Comparison of ENCODE assay signal across 8 cellular contexts in genomic region chr14:102544745-102545460, GRCh38. TPM values are rescaled to one million over a fixed set of nuclear protein-coding genes. Genes with fewer than 3 reads are reported as not detected.
DNase-seq lines count a peak whose midpoint lies in the region; ATAC-seq and TF ChIP-seq lines count a peak whose summit lies in the region.

No MANE protein-coding gene starts in this region.

- H3K4me1 Mint-ChIP-seq in activated CD8-positive, alpha-beta memory T cell treated with anti-CD3 and anti-CD28 coated beads, Interleukin-2, amount 10 ng/mL, durations not matched to agents 7 days and 5 days = peaks cover 3% of the 10 kb centered on the region
- peaks cover 2% of the 10 kb centered on the region for H3K4me1 Mint-ChIP-seq in activated CD8-positive, alpha-beta T cell treated with anti-CD3 and anti-CD28 coated beads for 36 hours (ENCODE audit: low read depth)
- peaks cover 10% of the 10 kb centered on the region for H3K4me1 Mint-ChIP-seq in stimulated activated naive CD8-positive, alpha-beta T cell treated with anti-CD3 and anti-CD28 coated beads, Interleukin-15, amount 100 ng/mL, for 72 hours

- no peak overlapping the region for H3K27ac Mint-ChIP-seq in activated CD8-positive, alpha-beta memory T cell treated with anti-CD3 and anti-CD28 coated beads, Interleukin-2, amount 10 ng/mL, durations not matched to agents 7 days and 5 days
- H3K27ac Mint-ChIP-seq in activated CD8-positive, alpha-beta T cell treated with anti-CD3 and anti-CD28 coated beads for 36 hours = no peak overlapping the region
- H3K27ac Mint-ChIP-seq in stimulated activated naive CD8-positive, alpha-beta T cell treated with anti-CD3 and anti-CD28 coated beads, Interleukin-15, amount 100 ng/mL, for 72 hours = peak overlapping the region in 1 of 2 donors; percentile 67

- 7% methylated on average over 66 of the region's 66 CpGs for WGBS in right cardiac atrium

- CTCF ChIA-PET in activated CD8-positive, alpha-beta memory T cell treated with anti-CD3 and anti-CD28 coated beads, Interleukin-2, amount 10 ng/mL, durations not matched to agents 7 days and 5 days (lab: Charles Lee) = interaction anchor here (1.0 kb wide), 1 partner anchor 21 kb away, joined by 4 read pairs; no protein-coding TSS in a partner anchor
- CTCF ChIA-PET in activated CD8-positive, alpha-beta T cell treated with anti-CD3 and anti-CD28 coated beads for 36 hours (lab: Charles Lee) = interaction anchor here (1.3 kb wide), 1 partner anchor 22 kb away, joined by 3 read pairs; no protein-coding TSS in a partner anchor

- H3K9me3 Mint-ChIP-seq in activated CD8-positive, alpha-beta memory T cell treated with anti-CD3 and anti-CD28 coated beads, Interleukin-2, amount 10 ng/mL, durations not matched to agents 7 days and 5 days (ENCODE audit: low read depth) = no peaks in the 10 kb centered on the region
- H3K9me3 Mint-ChIP-seq in activated CD8-positive, alpha-beta T cell treated with anti-CD3 and anti-CD28 coated beads for 36 hours = no peaks in the 10 kb centered on the region
- H3K9me3 Mint-ChIP-seq in stimulated activated naive CD8-positive, alpha-beta T cell treated with anti-CD3 and anti-CD28 coated beads, Interleukin-15, amount 100 ng/mL, for 72 hours = no peaks in the 10 kb centered on the region

- no peak overlapping the region for H3K27ac ChIP-seq in right cardiac atrium (ENCODE audit: low read length)

- H3K36me3 Mint-ChIP-seq in activated CD8-positive, alpha-beta memory T cell treated with anti-CD3 and anti-CD28 coated beads, Interleukin-2, amount 10 ng/mL, durations not matched to agents 7 days and 5 days = no peaks in the 10 kb centered on the region
- no peaks in the 10 kb centered on the region for H3K36me3 Mint-ChIP-seq in activated CD8-positive, alpha-beta T cell treated with anti-CD3 and anti-CD28 coated beads for 36 hours (ENCODE audit: low read depth)

- intact Hi-C loops in activated CD8-positive, alpha-beta T cell treated with anti-CD3 and anti-CD28 coated beads for 36 hours (cut with micrococcal nuclease) = no loop called here
- intact Hi-C loops in right cardiac atrium (cut with DNase I) = no loop called here

- peak; percentile 49 for DNase-seq in activated CD8-positive, alpha-beta memory T cell treated with anti-CD3 and anti-CD28 coated beads, Interleukin-2, amount 10 ng/mL, durations not matched to agents 7 days and 5 days
- no peak for DNase-seq in activated CD8-positive, alpha-beta memory T cell treated with anti-CD3 and anti-CD28 coated beads, Interleukin-2, amount 50 U/mL, for 4 hours
- DNase-seq in activated CD8-positive, alpha-beta T cell treated with anti-CD3 and anti-CD28 coated beads for 36 hours = peak; percentile 37
- peak; percentile 46 to 69 (median 66) for DNase-seq in right cardiac atrium
- peak in 1 of 2 donors; percentile 23 for DNase-seq in stimulated activated naive CD8-positive, alpha-beta T cell treated with anti-CD3 and anti-CD28 coated beads, Interleukin-15, amount 100 ng/mL, for 72 hours
- no peak for DNase-seq in GM10266 (ENCODE audit: extremely low spot score)

- ATAC-seq in activated CD8-positive, alpha-beta memory T cell treated with anti-CD3 and anti-CD28 coated beads, Interleukin-2, amount 10 ng/mL, durations not matched to agents 7 days and 5 days = peak; percentile 79
- ATAC-seq in activated CD8-positive, alpha-beta T cell treated with anti-CD3 and anti-CD28 coated beads for 36 hours = peak; percentile 69
- ATAC-seq in right cardiac atrium (peak; percentile 17 to 47), HG03135 (IDR thresholded peaks at IDR 0.05; ENCODE audit: unreplicated experiment) (no peak), HG02642 (IDR thresholded peaks at IDR 0.05; ENCODE audit: poor library complexity, unreplicated experiment) (no peak)
- ATAC-seq in stimulated activated naive CD8-positive, alpha-beta T cell treated with anti-CD3 and anti-CD28 coated beads, Interleukin-15, amount 100 ng/mL, for 72 hours = peak; percentile 67

- peak overlapping the region; percentile 21 for H3K4me3 ChIP-seq in right cardiac atrium (ENCODE audit: low read length)

- TF ChIP-seq CTCF in activated CD8-positive, alpha-beta T cell treated with anti-CD3 and anti-CD28 coated beads for 36 hours (IDR thresholded peaks at IDR 0.05) = no peak
- no peak for TF ChIP-seq CTCF in GM10266 (IDR thresholded peaks at IDR 0.05; ENCODE audit: control insufficient read depth, insufficient read depth, low read depth, missing control alignments)

- POLR2A ChIA-PET in activated CD8-positive, alpha-beta T cell treated with anti-CD3 and anti-CD28 coated beads for 36 hours (lab: Charles Lee) = no interaction called here

- H3K27me3 ChIP-seq in right cardiac atrium (ENCODE audit: control insufficient read depth, insufficient read depth) = no peaks in the 10 kb centered on the region

- H3K4me3 Mint-ChIP-seq in activated CD8-positive, alpha-beta memory T cell treated with anti-CD3 and anti-CD28 coated beads, Interleukin-2, amount 10 ng/mL, durations not matched to agents 7 days and 5 days = no peak overlapping the region
- no peak overlapping the region for H3K4me3 Mint-ChIP-seq in activated CD8-positive, alpha-beta T cell treated with anti-CD3 and anti-CD28 coated beads for 36 hours
- peak overlapping the region; percentile 66 to 77 for H3K4me3 Mint-ChIP-seq in stimulated activated naive CD8-positive, alpha-beta T cell treated with anti-CD3 and anti-CD28 coated beads, Interleukin-15, amount 100 ng/mL, for 72 hours

- no peaks in the 10 kb centered on the region for H3K4me1 ChIP-seq in right cardiac atrium (ENCODE audit: control insufficient read depth, insufficient read depth, low read length)

- peaks cover 41% of the 10 kb centered on the region for H3K27me3 Mint-ChIP-seq in activated CD8-positive, alpha-beta memory T cell treated with anti-CD3 and anti-CD28 coated beads, Interleukin-2, amount 10 ng/mL, durations not matched to agents 7 days and 5 days
- H3K27me3 Mint-ChIP-seq in activated CD8-positive, alpha-beta T cell treated with anti-CD3 and anti-CD28 coated beads for 36 hours = peaks cover 26% of the 10 kb centered on the region
- peaks cover 63% of the 10 kb centered on the region for H3K27me3 Mint-ChIP-seq in stimulated activated naive CD8-positive, alpha-beta T cell treated with anti-CD3 and anti-CD28 coated beads, Interleukin-15, amount 100 ng/mL, for 72 hours

- no peaks in the 10 kb centered on the region for H3K9me3 ChIP-seq in right cardiac atrium (ENCODE audit: control insufficient read depth, low read length)

RNA-seq across cellular contexts. Expression of gene ANKRD9, which starts 35.3 kb away (rescaled TPM):
- total RNA-seq in activated CD8-positive, alpha-beta memory T cell treated with anti-CD3 and anti-CD28 coated beads, Interleukin-2, amount 10 ng/mL, durations not matched to agents 7 days and 5 days = 10 to 100 TPM; 11.2 to 12.6 TPM
- 10 to 100 TPM; 15.0 to 16.9 TPM for total RNA-seq in activated CD8-positive, alpha-beta T cell treated with anti-CD3 and anti-CD28 coated beads for 36 hours
- 100 to 1,000 TPM; 115 to 134 (median 125) TPM for total RNA-seq in right cardiac atrium
- 43.1 TPM for polyA plus RNA-seq in right cardiac atrium

RNA-seq across cellular contexts. Expression of gene RCOR1, which starts 47.5 kb away (rescaled TPM):
- 10 to 100 TPM; 18.3 to 19.4 TPM for total RNA-seq in activated CD8-positive, alpha-beta memory T cell treated with anti-CD3 and anti-CD28 coated beads, Interleukin-2, amount 10 ng/mL, durations not matched to agents 7 days and 5 days
- total RNA-seq in activated CD8-positive, alpha-beta T cell treated with anti-CD3 and anti-CD28 coated beads for 36 hours = 10 to 100 TPM; 16.1 to 16.2 TPM
- total RNA-seq in right cardiac atrium = 10 to 100 TPM; 12.2 to 14.4 (median 13.6) TPM
- 4.4 TPM for polyA plus RNA-seq in right cardiac atrium

Comparison
In these comparisons a context has a peak if more than half of its experiments do, and no peak if none do; other contexts are left out.
1. DNase-seq: peak in activated CD8-positive, alpha-beta memory T cell treated with anti-CD3 and anti-CD28 coated beads, Interleukin-2, amount 10 ng/mL, durations not matched to agents 7 days and 5 days (single experiment), activated CD8-positive, alpha-beta T cell treated with anti-CD3 and anti-CD28 coated beads for 36 hours (single experiment) and right cardiac atrium (3 of 3); none in activated CD8-positive, alpha-beta memory T cell treated with anti-CD3 and anti-CD28 coated beads, Interleukin-2, amount 50 U/mL, for 4 hours (single experiment) and GM10266 (single experiment).
2. ATAC-seq: peak in activated CD8-positive, alpha-beta memory T cell treated with anti-CD3 and anti-CD28 coated beads, Interleukin-2, amount 10 ng/mL, durations not matched to agents 7 days and 5 days (single experiment), activated CD8-positive, alpha-beta T cell treated with anti-CD3 and anti-CD28 coated beads for 36 hours (single experiment), right cardiac atrium (2 of 2) and stimulated activated naive CD8-positive, alpha-beta T cell treated with anti-CD3 and anti-CD28 coated beads, Interleukin-15, amount 100 ng/mL, for 72 hours (single experiment); none in HG03135 (single experiment) and HG02642 (single experiment).
3. H3K4me3 Mint-ChIP-seq: peak in stimulated activated naive CD8-positive, alpha-beta T cell treated with anti-CD3 and anti-CD28 coated beads, Interleukin-15, amount 100 ng/mL, for 72 hours (2 of 2); none in activated CD8-positive, alpha-beta memory T cell treated with anti-CD3 and anti-CD28 coated beads, Interleukin-2, amount 10 ng/mL, durations not matched to agents 7 days and 5 days (single experiment) and activated CD8-positive, alpha-beta T cell treated with anti-CD3 and anti-CD28 coated beads for 36 hours (single experiment).
4. RNA of gene ANKRD9, which starts 35.3 kb away (total RNA-seq): 115 to 134 TPM in right cardiac atrium; 15.0 to 16.9 TPM in activated CD8-positive, alpha-beta T cell treated with anti-CD3 and anti-CD28 coated beads for 36 hours and 11.2 to 12.6 TPM in activated CD8-positive, alpha-beta memory T cell treated with anti-CD3 and anti-CD28 coated beads, Interleukin-2, amount 10 ng/mL, durations not matched to agents 7 days and 5 days; every median in the first group is over 4 times any median in the second.